8 cellular contexts compared by ENCODE assay signal in genomic region chr7:153381275-153382119, GRCh38.
A peak's percentile ranks its signal among the peaks of the same experiment; 100 is the strongest.
DNase-seq lines count a peak whose midpoint lies in the region; ATAC-seq and TF ChIP-seq lines count a peak whose summit lies in the region.

No MANE protein-coding gene starts in this region.

- no peaks in the 10 kb centered on the region for H3K27me3 Mint-ChIP-seq in activated CD4-positive, alpha-beta T cell treated with anti-CD3 and anti-CD28 coated beads, Interleukin-2, amount 10 ng/mL, durations not matched to agents 24 days and 14 days
- peaks cover 4% of the 10 kb centered on the region for H3K27me3 Mint-ChIP-seq in CD4-positive, alpha-beta T cell

- no peaks in the 10 kb centered on the region for H3K27me3 ChIP-seq in CD4-positive, alpha-beta T cell (ENCODE audit: control insufficient read depth, insufficient read depth, low read length)

- H3K4me3 Mint-ChIP-seq in activated CD4-positive, alpha-beta T cell treated with anti-CD3 and anti-CD28 coated beads, Interleukin-2, amount 10 ng/mL, durations not matched to agents 24 days and 14 days: no peak overlapping the region
- H3K4me3 Mint-ChIP-seq in CD4-positive, alpha-beta T cell: no peak overlapping the region

- intact Hi-C loops in activated CD4-positive, alpha-beta T cell treated with anti-CD3 and anti-CD28 coated beads, Interleukin-2, amount 10 ng/mL, durations not matched to agents 24 days and 14 days (cut with micrococcal nuclease): no loop called here
- intact Hi-C loops in head of caudate nucleus (cut with DNase I): no loop called here
- intact Hi-C loops in CD4-positive, alpha-beta T cell (cut with DNase I, micrococcal nuclease): no loop called here

- H3K27ac ChIP-seq in CD4-positive, alpha-beta T cell (ENCODE audit: low read depth, low read length): no peak overlapping the region

- no peaks in the 10 kb centered on the region for H3K9me3 ChIP-seq in CD4-positive, alpha-beta T cell (ENCODE audit: control insufficient read depth, low read length)

- no peaks in the 10 kb centered on the region for H3K4me1 Mint-ChIP-seq in activated CD4-positive, alpha-beta T cell treated with anti-CD3 and anti-CD28 coated beads, Interleukin-2, amount 10 ng/mL, durations not matched to agents 24 days and 14 days
- no peaks in the 10 kb centered on the region for H3K4me1 Mint-ChIP-seq in CD4-positive, alpha-beta T cell (ENCODE audit: low read depth)

- CTCF ChIA-PET in CD4-positive, alpha-beta T cell (lab: Charles Lee): no interaction called here

- POLR2A ChIA-PET in CD4-positive, alpha-beta T cell (lab: Charles Lee): no interaction called here

- H3K27ac Mint-ChIP-seq in activated CD4-positive, alpha-beta T cell treated with anti-CD3 and anti-CD28 coated beads, Interleukin-2, amount 10 ng/mL, durations not matched to agents 24 days and 14 days: no peak overlapping the region
- no peak overlapping the region for H3K27ac Mint-ChIP-seq in CD4-positive, alpha-beta T cell

- ATAC-seq in HG02884 (IDR thresholded peaks at IDR 0.05; ENCODE audit: unreplicated experiment) (peak; percentile 78), omental fat pad (ENCODE audit: low FRiP score) (no peak)
- ATAC-seq in CD4-positive, alpha-beta T cell (ENCODE audit: poor library complexity): no peak

- no peaks in the 10 kb centered on the region for H3K36me3 Mint-ChIP-seq in activated CD4-positive, alpha-beta T cell treated with anti-CD3 and anti-CD28 coated beads, Interleukin-2, amount 10 ng/mL, durations not matched to agents 24 days and 14 days (ENCODE audit: low read depth)
- no peaks in the 10 kb centered on the region for H3K36me3 Mint-ChIP-seq in CD4-positive, alpha-beta T cell (ENCODE audit: low read depth)

- TF ChIP-seq CTCF in omental fat pad (IDR thresholded peaks at IDR 0.05): peak in 1 of 3 donors; percentile 23
- TF ChIP-seq CTCF in CD4-positive, alpha-beta T cell (IDR thresholded peaks at IDR 0.05): no peak

- H3K9me3 Mint-ChIP-seq in activated CD4-positive, alpha-beta T cell treated with anti-CD3 and anti-CD28 coated beads, Interleukin-2, amount 10 ng/mL, durations not matched to agents 24 days and 14 days: no peaks in the 10 kb centered on the region
- peaks cover 5% of the 10 kb centered on the region for H3K9me3 Mint-ChIP-seq in CD4-positive, alpha-beta T cell

- DNase-seq in activated CD4-positive, alpha-beta T cell treated with anti-CD3 and anti-CD28 coated beads, Interleukin-2, amount 10 ng/mL, durations not matched to agents 24 days and 14 days: peak; percentile 63
- DNase-seq in activated CD4-positive, alpha-beta T cell treated with anti-CD3 and anti-CD28 coated beads, Interleukin-2, amount 50 U/mL, for 4 hours: no peak
- peak; percentile 56 for DNase-seq in RKO (ENCODE audit: low spot score)
- DNase-seq in head of caudate nucleus: peak; percentile 9 to 82 (median 58)
- DNase-seq in retina: peak; percentile 86
- no peak for DNase-seq in omental fat pad (ENCODE audit: low spot score)
- DNase-seq in CD4-positive, alpha-beta T cell: no peak

Comparison
In these comparisons a context has a peak if more than half of its experiments do, and no peak if none do; other contexts are left out.
1. DNase-seq: peak in activated CD4-positive, alpha-beta T cell treated with anti-CD3 and anti-CD28 coated beads, Interleukin-2, amount 10 ng/mL, durations not matched to agents 24 days and 14 days (single experiment), RKO (single experiment), head of caudate nucleus (42 of 42) and retina (single experiment); none in activated CD4-positive, alpha-beta T cell treated with anti-CD3 and anti-CD28 coated beads, Interleukin-2, amount 50 U/mL, for 4 hours (0 of 2), omental fat pad (single experiment) and CD4-positive, alpha-beta T cell (0 of 10).